Comparison of ENCODE assay signal across 29 cellular contexts in genomic region chrX:45907776-45908175, GRCh38.
DNase-seq lines count a peak whose midpoint lies in the region; ATAC-seq, FAIRE-seq and TF ChIP-seq lines count a peak whose summit lies in the region.
"Had no signal": no experiment of that assay in that cellular context is flagged by ENCODE, and none has a peak within 500 bp of the region (broad histone marks: within the 10 kb centered on the region; RNA-seq: fewer than 3 reads in every experiment).

No MANE protein-coding gene starts in this region.

- peak overlapping the region; percentile 7 for H3K4me3 Mint-ChIP-seq in Caco-2 (ENCODE audit: unreplicated experiment)
- H3K4me3 Mint-ChIP-seq: CD14-positive monocyte, IgD-negative memory B cell had no signal

- no peaks in the 10 kb centered on the region for H3K36me3 Mint-ChIP-seq in Caco-2 (ENCODE audit: insufficient read depth, unreplicated experiment)
- H3K36me3 Mint-ChIP-seq: CD14-positive monocyte; CD8-positive, alpha-beta memory T cell; IgD-negative memory B cell had no signal

- H3K4me1 Mint-ChIP-seq in Caco-2 (ENCODE audit: low read depth, unreplicated experiment), result peaks cover 10% of the 10 kb centered on the region
- H3K4me1 Mint-ChIP-seq: IgD-negative memory B cell had no signal

- H3K23ac ChIP-seq in H1 (ENCODE audit: insufficient read length), result no peak overlapping the region
- no peak overlapping the region for H3K23ac ChIP-seq in mesendoderm (ENCODE audit: low read length)

- H3K27me3 ChIP-seq in Caco-2 (replicated peaks; ENCODE audit: control insufficient read depth, insufficient read depth, low read length), result no peaks in the 10 kb centered on the region
- no peaks in the 10 kb centered on the region for H3K27me3 ChIP-seq in HUES6 (ENCODE audit: control insufficient read depth, insufficient read depth, low read length)
- no peaks in the 10 kb centered on the region for H3K27me3 ChIP-seq in H1 (replicated peaks in 1 of 4; ENCODE audit: control insufficient read depth in 3 of 4, extremely low read depth in 1 of 4, insufficient read depth in 3 of 4, low read length in 3 of 4)
- no peaks in the 10 kb centered on the region for H3K27me3 ChIP-seq in mesendoderm (ENCODE audit: insufficient read depth, low read length, poor library complexity)
- H3K27me3 ChIP-seq: BE2C, SJCRH30 had no signal

- no TSS peak for BruUV-seq in Caco-2 (replicated peaks; lab: Mats Ljungman, UMichigan)

- H3K4me2 ChIP-seq in H1 (ENCODE audit: insufficient read depth in 1 of 2, low read depth in 2 of 2, low read length in 2 of 2) (peak overlapping the region; percentile 7 to 58; a peak in 1 of 4 replicates), mesendoderm (ENCODE audit: low read length) (no peak overlapping the region)
- H3K4me2 ChIP-seq: PC-9 had no signal

- DNase-seq in Caco-2, result no peak
- no peak for DNase-seq in H1 (ENCODE audit: low read depth in 1 of 2, low spot score in 2 of 2)
- peak; percentile 58 for DNase-seq in mesendoderm
- DNase-seq in DMS 273 (lab: John Stamatoyannopoulos, UW; ENCODE audit: unreplicated experiment), result no peak
- no peak for DNase-seq in DMS114 treated with DMSO at 0.1 percent for 48 hours (lab: John Stamatoyannopoulos, UW; ENCODE audit: unreplicated experiment)
- DNase-seq: 8988T; ACHN; BE2C; Calu3; CD8-positive, alpha-beta memory T cell; Kasumi-1; MV-4-11; NCI-H1105; NCI-H146; NCI-H1930; NCI-H446; NCI-H524 treated with DMSO at 0.1 percent for 48 hours; NCI-H82; NK-92 treated with Interleukin-12 subunit alpha and Interleukin-12 subunit beta, amount 100 ng/mL, for 24 hours; PC-9; SJCRH30 had no signal

- no peak for TF ChIP-seq RAD21 in H1 (IDR thresholded peaks at IDR 0.05 in 1 of 2, conservative IDR thresholded peaks at IDR 0.05 in 1 of 2; ENCODE audit: low read depth in 2 of 2, low read length in 2 of 2)

- H3K14ac ChIP-seq in H1 (ENCODE audit: insufficient read length), result no peak overlapping the region

- H3K4ac ChIP-seq in H1 (replicated peaks; ENCODE audit: insufficient read length, low read depth, low read length) (no peak overlapping the region), mesendoderm (ENCODE audit: low read depth, low read length) (peak overlapping the region; percentile 31)

- H3K18ac ChIP-seq in H1 (ENCODE audit: extremely low read depth, low read length) (peak overlapping the region; percentile 78; the same call in 1 of the 2 replicates), mesendoderm (ENCODE audit: low read length) (peak overlapping the region; percentile 80)

- 0% methylated on average over 2 of the region's 2 CpGs; no CpG with 5 or more reads in 1 of the 2 experiments for WGBS in H1 (ENCODE audit: extremely low coverage in 1 of 2, insufficient coverage in 1 of 2, insufficient read length in 1 of 2, insufficient replicate concordance in 2 of 2, low coverage in 1 of 2, low lambda C conversion rate in 2 of 2, missing lambda C conversion rate in 1 of 2), 2 experiments
- no CpG with 5 or more reads among the region's 2 CpGs for WGBS in mesendoderm (ENCODE audit: extremely low coverage, insufficient coverage, low lambda C conversion rate)

- peak overlapping the region; percentile 56 for H3K9ac ChIP-seq in HUES6 (ENCODE audit: low read length)
- no peak overlapping the region for H3K9ac ChIP-seq in H1 (replicated peaks in 1 of 4; ENCODE audit: extremely low read depth in 1 of 4, low read depth in 3 of 4, low read length in 3 of 4)
- no peak overlapping the region for H3K9ac ChIP-seq in mesendoderm (ENCODE audit: low read length)

- no peak for ATAC-seq in GM21576 (IDR thresholded peaks at IDR 0.05; ENCODE audit: unreplicated experiment)
- ATAC-seq: Right ventricle myocardium inferior, SK-N-SH treated with all-trans-retinoic acid at 6 μM for 48 hours had no signal

- H2BK15ac ChIP-seq in H1 (ENCODE audit: low read length), result no peak overlapping the region
- H2BK15ac ChIP-seq in mesendoderm (replicated peaks; ENCODE audit: low read depth), result no peak overlapping the region

- no peaks in the 10 kb centered on the region for H3K36me3 ChIP-seq in Caco-2 (ENCODE audit: control insufficient read depth, insufficient read depth, low read length)
- no peaks in the 10 kb centered on the region for H3K36me3 ChIP-seq in HUES6 (ENCODE audit: control insufficient read depth, insufficient read depth, low read length)
- H3K36me3 ChIP-seq in H1 (ENCODE audit: control insufficient read depth in 2 of 4, insufficient read depth in 4 of 4, low read length in 3 of 4), result no peaks in the 10 kb centered on the region
- H3K36me3 ChIP-seq in mesendoderm (ENCODE audit: control insufficient read depth, insufficient read depth, low read length), result no peaks in the 10 kb centered on the region
- H3K36me3 ChIP-seq: BE2C, SJCRH30 had no signal

- POLR2A ChIA-PET in Caco-2 (lab: Charles Lee), result no interaction called here
- POLR2A ChIA-PET in H1 (lab: Charles Lee; ENCODE audit: partially characterized antibody), result interaction anchor here (0.7 to 0.8 kb wide), 2 partner anchors 38 to 403 kb away, joined by 3 read pairs; no protein-coding TSS in a partner anchor

- H3K56ac ChIP-seq in H1 (replicated peaks; ENCODE audit: insufficient read length, low read depth, low read length), result no peak overlapping the region
- H3K56ac ChIP-seq in mesendoderm (ENCODE audit: low read length), result peak overlapping the region; percentile 42

- H3K27ac ChIP-seq in HUES6 (ENCODE audit: low read depth, low read length), result peak overlapping the region; percentile 67
- H3K27ac ChIP-seq in H1 (ENCODE audit: low read depth, low read length), result no peak overlapping the region
- no peak overlapping the region for H3K27ac ChIP-seq in mesendoderm (ENCODE audit: low read depth, low read length)
- H3K27ac ChIP-seq: PC-9, SJCRH30 had no signal

- no peaks in the 10 kb centered on the region for H3K9me3 ChIP-seq in Caco-2
- H3K9me3 ChIP-seq in HUES6 (ENCODE audit: control insufficient read depth, insufficient read depth, low read depth, low read length), result no peaks in the 10 kb centered on the region
- H3K9me3 ChIP-seq in H1 (ENCODE audit: insufficient read depth in 2 of 2, low read depth in 1 of 2, low read length in 1 of 2), result no peaks in the 10 kb centered on the region
- H3K9me3 ChIP-seq: BE2C, SJCRH30 had no signal

- H4K8ac ChIP-seq in H1 (ENCODE audit: extremely low read depth, insufficient read depth, low read length), result no peak overlapping the region
- H4K8ac ChIP-seq in mesendoderm (ENCODE audit: low read depth, low read length), result no peak overlapping the region

- no peaks in the 10 kb centered on the region for H4K20me1 ChIP-seq in H1 (replicated peaks in 1 of 2; ENCODE audit: control insufficient read depth in 1 of 2, insufficient read depth in 2 of 2, low read length in 2 of 2)

- H2BK20ac ChIP-seq in H1 (ENCODE audit: low read length), result no peak overlapping the region

- no peak overlapping the region for H4K91ac ChIP-seq in H1 (replicated peaks; ENCODE audit: insufficient read length, low read length)

- CTCF ChIA-PET in Caco-2 (lab: Charles Lee) (no interaction called here), H1 (lab: Charles Lee; ENCODE audit: partially characterized antibody) (no interaction called here)

- no peak overlapping the region for H2BK12ac ChIP-seq in H1 (ENCODE audit: low read depth, low read length)

- FAIRE-seq in H1 (lab: Jason Lieb, UNC), result no peak
- FAIRE-seq: GM18507, H54 had no signal

- H2BK120ac ChIP-seq in H1 (replicated peaks; ENCODE audit: low read depth, low read length), result no peak overlapping the region
- H2BK120ac ChIP-seq in mesendoderm (ENCODE audit: low read depth, low read length), result no peak overlapping the region

- TF ChIP-seq EP300 in H1 (IDR thresholded peaks at IDR 0.05; ENCODE audit: borderline replicate concordance in 1 of 2, low read depth in 2 of 2, low read length in 2 of 2), result no peak

- no peak for TF ChIP-seq CTCF in Caco-2 (IDR thresholded peaks at IDR 0.05; ENCODE audit: insufficient read depth in 1 of 2, low read depth in 1 of 2, low read length in 1 of 2, severe bottlenecking in 1 of 2, unreplicated experiment in 1 of 2)
- no peak for TF ChIP-seq CTCF in H1 (IDR thresholded peaks at IDR 0.05; ENCODE audit: control extremely low read depth in 1 of 3, insufficient read depth in 1 of 3, low read depth in 1 of 3, low read length in 3 of 3)

- H2BK5ac ChIP-seq in H1 (ENCODE audit: low read depth, low read length) (no peak overlapping the region; the same call in 1 of the 2 replicates), mesendoderm (ENCODE audit: low read length) (no peak overlapping the region)

- H2AK5ac ChIP-seq in H1 (ENCODE audit: low read depth, low read length) (no peak overlapping the region), mesendoderm (ENCODE audit: low read length) (no peak overlapping the region)

- H4K5ac ChIP-seq in H1 (ENCODE audit: insufficient read length, low read depth, low read length) (no peak overlapping the region), mesendoderm (ENCODE audit: low read length) (no peak overlapping the region)

- H3K4me3 ChIP-seq in Caco-2 (ENCODE audit: low read depth, low read length) (no peak overlapping the region), HUES6 (ENCODE audit: low read depth, low read length) (peak overlapping the region; percentile 25; the same call in 1 of the 2 replicates), H1 (ENCODE audit: extremely low read depth in 1 of 4, insufficient read depth in 2 of 4, low read depth in 3 of 4, low read length in 4 of 4) (no peak overlapping the region), mesendoderm (ENCODE audit: low read length) (no peak overlapping the region)
- H3K4me3 ChIP-seq: PC-9, SJCRH30 had no signal

- H3K27ac Mint-ChIP-seq in Caco-2 (ENCODE audit: unreplicated experiment), result peak overlapping the region; percentile 45
- H3K27ac Mint-ChIP-seq: CD14-positive monocyte; CD8-positive, alpha-beta memory T cell; IgD-negative memory B cell had no signal

- H3K23me2 ChIP-seq in H1 (ENCODE audit: low read depth, low read length), result no peaks in the 10 kb centered on the region

- H3K27me3 Mint-ChIP-seq in Caco-2 (ENCODE audit: insufficient read depth, unreplicated experiment), result no peaks in the 10 kb centered on the region

- TF ChIP-seq POLR2A in H1 (IDR thresholded peaks at IDR 0.05; ENCODE audit: control extremely low read depth in 1 of 2, low read depth in 2 of 2, low read length in 2 of 2), result no peak

- no peaks in the 10 kb centered on the region for H3K9me3 Mint-ChIP-seq in Caco-2 (ENCODE audit: unreplicated experiment)
- H3K9me3 Mint-ChIP-seq: CD8-positive, alpha-beta memory T cell had no signal

- H3K79me1 ChIP-seq in H1 (ENCODE audit: low read depth, low read length), result no peaks in the 10 kb centered on the region
- no peaks in the 10 kb centered on the region for H3K79me1 ChIP-seq in mesendoderm (ENCODE audit: low read length)

- intact Hi-C loops in Caco-2 (cut with micrococcal nuclease; ENCODE audit: unreplicated experiment), result no loop called here

- H3K4me1 ChIP-seq in Caco-2 (no peaks in the 10 kb centered on the region), HUES6 (ENCODE audit: control insufficient read depth, insufficient read depth, low read length) (peaks cover 45% of the 10 kb centered on the region), H1 (replicated peaks in 1 of 4; ENCODE audit: control insufficient read depth in 3 of 4, insufficient read depth in 4 of 4, low read length in 3 of 4) (peaks cover 0 to 8% (median 3%) of the 10 kb centered on the region in 4 experiments; a peak in 2 of 7 replicates), mesendoderm (ENCODE audit: control insufficient read depth, low read depth, low read length) (peaks cover 2% of the 10 kb centered on the region)
- H3K4me1 ChIP-seq: BE2C, SJCRH30 had no signal

- no peaks in the 10 kb centered on the region for H3K79me2 ChIP-seq in H1 (ENCODE audit: control insufficient read depth in 1 of 2, insufficient read depth in 2 of 2, low read length in 2 of 2)
- H3K79me2 ChIP-seq in mesendoderm (ENCODE audit: control insufficient read depth, insufficient read depth, low read length), result no peaks in the 10 kb centered on the region

- H2AFZ ChIP-seq in H1 (ENCODE audit: low read length), result no peak overlapping the region
- H2AFZ ChIP-seq: PC-9 had no signal
